8 cellular contexts compared by ENCODE assay signal in the genomic region with DNA sequence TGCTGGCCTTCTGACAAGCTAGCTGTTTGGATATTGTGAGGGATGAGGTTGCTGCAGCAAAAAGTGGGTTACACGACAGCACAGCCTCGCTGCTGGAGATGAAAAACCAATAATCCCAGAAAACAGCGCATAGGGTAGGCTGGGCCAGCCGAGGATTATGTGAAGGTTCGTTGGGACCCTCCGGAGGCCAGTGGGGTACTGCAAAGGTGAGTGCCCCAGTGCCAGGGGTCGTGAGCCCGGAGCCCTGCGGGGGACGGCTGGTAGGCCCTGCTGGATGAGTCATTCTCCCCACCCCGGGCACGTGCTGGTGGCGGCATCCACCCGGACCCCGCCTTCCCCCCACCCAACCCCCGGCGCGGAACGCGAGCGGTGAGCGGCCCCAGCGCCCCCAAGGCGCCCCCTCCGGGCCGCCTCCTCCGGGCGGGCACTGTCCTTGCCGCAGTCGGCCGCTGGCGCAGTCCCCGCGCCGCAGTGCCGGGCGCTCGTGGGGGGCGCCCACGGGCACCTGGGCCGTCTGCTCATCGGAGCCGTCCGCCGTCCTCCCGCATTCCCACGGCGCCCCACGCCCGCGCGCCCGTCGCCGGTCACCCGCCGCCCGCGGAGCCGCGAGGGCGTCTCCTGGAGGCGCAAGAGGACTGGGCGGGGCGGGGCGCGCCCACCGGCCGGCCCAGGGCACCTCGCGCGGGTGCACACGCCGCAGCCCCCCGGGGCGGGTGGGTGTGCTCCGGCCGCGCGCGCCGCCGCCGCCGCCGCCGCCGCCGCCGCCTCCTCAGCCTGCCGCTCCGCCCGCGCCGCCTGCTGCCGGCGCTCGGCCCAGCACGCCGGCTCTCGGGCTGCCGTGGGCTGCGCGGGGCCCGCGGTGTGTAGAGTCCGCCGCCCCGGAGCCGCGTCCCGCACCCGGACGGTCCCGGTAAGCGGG. TPM values are rescaled to one million over a fixed set of nuclear protein-coding genes. Genes with fewer than 3 reads are reported as not detected.
DNase-seq lines count a peak whose midpoint lies in the region; ATAC-seq lines count a peak whose summit lies in the region.

A gene (plus strand): TSS at position 794 of the 919 bp plus-strand sequence. CDS start 13,014 bp downstream, outside the sequence.

- DNase-seq in AG20443 (ENCODE audit: low spot score) (peak; percentile 67), left cardiac atrium (no peak), retina (peak; percentile 61), midbrain (lab: John Stamatoyannopoulos, UW) (no peak)
- no peak for DNase-seq in activated T-helper 1 cell treated with anti-CD3 and anti-CD28 coated beads, Interleukin-12 subunit alpha, Interleukin-12 subunit beta, Interleukin-2, Interleukin-4 antibody, amounts not matched to agents 30 ng/mL and 10 ng/mL and 1 ng/mL, durations not matched to agents 14 hours and 24 hours and 36 hours (ENCODE audit: low spot score)

- peaks cover 23% of the 10 kb centered on the region for H3K4me1 Mint-ChIP-seq in activated T-helper 1 cell treated with anti-CD3 and anti-CD28 coated beads, Interleukin-12 subunit alpha, Interleukin-12 subunit beta, Interleukin-2, Interleukin-4 antibody, amounts not matched to agents 30 ng/mL and 10 ng/mL and 1 ng/mL, durations not matched to agents 14 hours and 24 hours and 36 hours (ENCODE audit: low read depth)

- peak within 1 kb of the TSS; percentile 37 for H3K4me3 Mint-ChIP-seq in activated T-helper 1 cell treated with anti-CD3 and anti-CD28 coated beads, Interleukin-12 subunit alpha, Interleukin-12 subunit beta, Interleukin-2, Interleukin-4 antibody, amounts not matched to agents 30 ng/mL and 10 ng/mL and 1 ng/mL, durations not matched to agents 14 hours and 24 hours and 36 hours

- no peaks in the 10 kb centered on the region for H3K36me3 Mint-ChIP-seq in activated T-helper 1 cell treated with anti-CD3 and anti-CD28 coated beads, Interleukin-12 subunit alpha, Interleukin-12 subunit beta, Interleukin-2, Interleukin-4 antibody, amounts not matched to agents 30 ng/mL and 10 ng/mL and 1 ng/mL, durations not matched to agents 14 hours and 24 hours and 36 hours (ENCODE audit: low read depth)

- ATAC-seq in HG02798 (IDR thresholded peaks at IDR 0.05; ENCODE audit: poor library complexity, unreplicated experiment), result peak; percentile 40
- ATAC-seq in left cardiac atrium, result peak; percentile 79 to 81
- ATAC-seq in GM21367 (IDR thresholded peaks at IDR 0.05; ENCODE audit: unreplicated experiment), result no peak
- no peak for ATAC-seq in GM21528 (IDR thresholded peaks at IDR 0.05; ENCODE audit: low FRiP score, unreplicated experiment)

- H3K27me3 Mint-ChIP-seq in activated T-helper 1 cell treated with anti-CD3 and anti-CD28 coated beads, Interleukin-12 subunit alpha, Interleukin-12 subunit beta, Interleukin-2, Interleukin-4 antibody, amounts not matched to agents 30 ng/mL and 10 ng/mL and 1 ng/mL, durations not matched to agents 14 hours and 24 hours and 36 hours (ENCODE audit: insufficient read depth), result peaks cover 62% of the 10 kb centered on the region

- intact Hi-C loops in activated T-helper 1 cell treated with anti-CD3 and anti-CD28 coated beads, Interleukin-12 subunit alpha, Interleukin-12 subunit beta, Interleukin-2, Interleukin-4 antibody, amounts not matched to agents 30 ng/mL and 10 ng/mL and 1 ng/mL, durations not matched to agents 14 hours and 24 hours and 36 hours (cut with micrococcal nuclease), result no loop called here
- intact Hi-C loops in left cardiac atrium (cut with DNase I), result no loop called here

- H3K27ac Mint-ChIP-seq in activated T-helper 1 cell treated with anti-CD3 and anti-CD28 coated beads, Interleukin-12 subunit alpha, Interleukin-12 subunit beta, Interleukin-2, Interleukin-4 antibody, amounts not matched to agents 30 ng/mL and 10 ng/mL and 1 ng/mL, durations not matched to agents 14 hours and 24 hours and 36 hours, result no peak within 1 kb of the TSS

- no peaks in the 10 kb centered on the region for H3K9me3 Mint-ChIP-seq in activated T-helper 1 cell treated with anti-CD3 and anti-CD28 coated beads, Interleukin-12 subunit alpha, Interleukin-12 subunit beta, Interleukin-2, Interleukin-4 antibody, amounts not matched to agents 30 ng/mL and 10 ng/mL and 1 ng/mL, durations not matched to agents 14 hours and 24 hours and 36 hours

RNA-seq across cellular contexts. Expression of the gene that starts here (rescaled TPM):
- 0.08 and 0.12 TPM in 2 replicates for total RNA-seq in activated T-helper 1 cell treated with anti-CD3 and anti-CD28 coated beads, Interleukin-12 subunit alpha, Interleukin-12 subunit beta, Interleukin-2, Interleukin-4 antibody, amounts not matched to agents 30 ng/mL and 10 ng/mL and 1 ng/mL, durations not matched to agents 14 hours and 24 hours and 36 hours
- under 1 TPM; 0.32 to 0.47 TPM for total RNA-seq in left cardiac atrium

Comparison
In these comparisons a context has a peak if more than half of its experiments do, and no peak if none do; other contexts are left out.
1. Peak in ATAC-seq in left cardiac atrium; RNA of the gene not detected or under 1 TPM.
2. DNase-seq: peak in AG20443 (single experiment) and retina (single experiment); none in activated T-helper 1 cell treated with anti-CD3 and anti-CD28 coated beads, Interleukin-12 subunit alpha, Interleukin-12 subunit beta, Interleukin-2, Interleukin-4 antibody, amounts not matched to agents 30 ng/mL and 10 ng/mL and 1 ng/mL, durations not matched to agents 14 hours and 24 hours and 36 hours (single experiment), left cardiac atrium (single experiment) and midbrain (single experiment).